Comparison of ENCODE assay signal across 21 cellular contexts in genomic region chr5:133526368-133526767, GRCh38.
A peak's percentile ranks its signal among the peaks of the same experiment; 100 is the strongest.
DNase-seq lines count a peak whose midpoint lies in the region; ATAC-seq and TF ChIP-seq lines count a peak whose summit lies in the region.
"Had no signal": no experiment of that assay in that cellular context is flagged by ENCODE, and none has a peak within 500 bp of the region (broad histone marks: within the 10 kb centered on the region; RNA-seq: fewer than 3 reads in every experiment).

No MANE protein-coding gene starts in this region.

- no peak overlapping the region for H3K27ac ChIP-seq in heart right ventricle
- H3K27ac ChIP-seq: 22Rv1, A549, C4-2B had no signal

- peaks cover 0 to 16% (median 3%) of the 10 kb centered on the region in 7 donors for H3K27me3 ChIP-seq in heart right ventricle

- H3K9me3 ChIP-seq in heart right ventricle, result no peaks in the 10 kb centered on the region
- H3K9me3 ChIP-seq: A549, Caco-2 had no signal

- no peak for ATAC-seq in activated CD8-positive, alpha-beta T cell treated with anti-CD3 and anti-CD28 coated beads, Interleukin-2, amount 10 ng/mL, durations not matched to agents 7 days and 5 days
- no peak for ATAC-seq in activated CD8-positive, alpha-beta T cell treated with anti-CD3 and anti-CD28 coated beads for 36 hours
- no peak for ATAC-seq in heart right ventricle
- no peak for ATAC-seq in stimulated activated naive CD8-positive, alpha-beta T cell treated with anti-CD3 and anti-CD28 coated beads, Interleukin-15, Interleukin-2, amounts not matched to agents 100 U/mL and 50 U/mL, for 24 hours
- ATAC-seq: A549, GM12878, HCT116 had no signal

- CTCF ChIA-PET in activated CD8-positive, alpha-beta T cell treated with anti-CD3 and anti-CD28 coated beads, Interleukin-2, amount 10 ng/mL, durations not matched to agents 7 days and 5 days (lab: Charles Lee), result interaction anchor here (1.2 kb wide), 1 partner anchor 103 kb away, joined by 4 read pairs; no protein-coding TSS in a partner anchor
- CTCF ChIA-PET in activated CD8-positive, alpha-beta T cell treated with anti-CD3 and anti-CD28 coated beads for 36 hours (lab: Charles Lee), result no interaction called here

- intact Hi-C loops in activated CD8-positive, alpha-beta T cell treated with anti-CD3 and anti-CD28 coated beads for 36 hours (cut with micrococcal nuclease), result no loop called here
- intact Hi-C loops in heart right ventricle (cut with DNase I), result no loop called here

- POLR2A ChIA-PET in activated CD8-positive, alpha-beta T cell treated with anti-CD3 and anti-CD28 coated beads, Interleukin-2, amount 10 ng/mL, durations not matched to agents 7 days and 5 days (lab: Charles Lee), result no interaction called here
- POLR2A ChIA-PET in activated CD8-positive, alpha-beta T cell treated with anti-CD3 and anti-CD28 coated beads for 36 hours (lab: Charles Lee), result no interaction called here

- H3K4me1 ChIP-seq in heart right ventricle, result peaks cover 0 to 2% (median under 1%) of the 10 kb centered on the region in 9 donors
- H3K4me1 ChIP-seq: A549, Caco-2 had no signal

- H3K27me3 Mint-ChIP-seq in activated CD8-positive, alpha-beta T cell treated with anti-CD3 and anti-CD28 coated beads, Interleukin-2, amount 10 ng/mL, durations not matched to agents 7 days and 5 days (ENCODE audit: low read depth), result peaks cover 18% of the 10 kb centered on the region
- peaks cover 2% of the 10 kb centered on the region for H3K27me3 Mint-ChIP-seq in activated CD8-positive, alpha-beta T cell treated with anti-CD3 and anti-CD28 coated beads for 36 hours
- H3K27me3 Mint-ChIP-seq in glutamatergic neuron (ENCODE audit: unreplicated experiment) (peaks cover 8% of the 10 kb centered on the region), osteocyte (ENCODE audit: unreplicated experiment) (peaks cover 14% of the 10 kb centered on the region)

- 73 to 75% methylated on average over 7 of the region's 7 CpGs for WGBS in heart right ventricle, 2 donors

- no peaks in the 10 kb centered on the region for H3K4me1 Mint-ChIP-seq in activated CD8-positive, alpha-beta T cell treated with anti-CD3 and anti-CD28 coated beads, Interleukin-2, amount 10 ng/mL, durations not matched to agents 7 days and 5 days (ENCODE audit: low read depth)
- H3K4me1 Mint-ChIP-seq in activated CD8-positive, alpha-beta T cell treated with anti-CD3 and anti-CD28 coated beads for 36 hours (ENCODE audit: low read depth), result no peaks in the 10 kb centered on the region
- H3K4me1 Mint-ChIP-seq in glutamatergic neuron (ENCODE audit: low read depth, unreplicated experiment), result peaks cover 49% of the 10 kb centered on the region
- H3K4me1 Mint-ChIP-seq in osteocyte (ENCODE audit: unreplicated experiment), result no peaks in the 10 kb centered on the region

- no peaks in the 10 kb centered on the region for H3K36me3 Mint-ChIP-seq in activated CD8-positive, alpha-beta T cell treated with anti-CD3 and anti-CD28 coated beads, Interleukin-2, amount 10 ng/mL, durations not matched to agents 7 days and 5 days (ENCODE audit: low read depth)
- H3K36me3 Mint-ChIP-seq in activated CD8-positive, alpha-beta T cell treated with anti-CD3 and anti-CD28 coated beads for 36 hours (ENCODE audit: low read depth), result no peaks in the 10 kb centered on the region
- H3K36me3 Mint-ChIP-seq in glutamatergic neuron (ENCODE audit: unreplicated experiment) (no peaks in the 10 kb centered on the region), osteocyte (ENCODE audit: unreplicated experiment) (no peaks in the 10 kb centered on the region)

- H3K4me3 Mint-ChIP-seq in activated CD8-positive, alpha-beta T cell treated with anti-CD3 and anti-CD28 coated beads, Interleukin-2, amount 10 ng/mL, durations not matched to agents 7 days and 5 days, result no peak overlapping the region
- H3K4me3 Mint-ChIP-seq in activated CD8-positive, alpha-beta T cell treated with anti-CD3 and anti-CD28 coated beads for 36 hours, result no peak overlapping the region
- no peak overlapping the region for H3K4me3 Mint-ChIP-seq in glutamatergic neuron (ENCODE audit: unreplicated experiment)
- H3K4me3 Mint-ChIP-seq in osteocyte (ENCODE audit: unreplicated experiment), result no peak overlapping the region
- H3K4me3 Mint-ChIP-seq: CD4-positive, alpha-beta T cell had no signal

- TF ChIP-seq CTCF in activated CD8-positive, alpha-beta T cell treated with anti-CD3 and anti-CD28 coated beads for 36 hours (IDR thresholded peaks at IDR 0.05), result no peak
- no peak for TF ChIP-seq CTCF in glutamatergic neuron (IDR thresholded peaks at IDR 0.05; ENCODE audit: partially characterized antibody, unreplicated experiment)
- TF ChIP-seq CTCF in osteocyte (IDR thresholded peaks at IDR 0.05), result no peak
- TF ChIP-seq CTCF in heart right ventricle (IDR thresholded peaks at IDR 0.05), result no peak

- H3K27ac Mint-ChIP-seq in activated CD8-positive, alpha-beta T cell treated with anti-CD3 and anti-CD28 coated beads, Interleukin-2, amount 10 ng/mL, durations not matched to agents 7 days and 5 days, result no peak overlapping the region
- no peak overlapping the region for H3K27ac Mint-ChIP-seq in activated CD8-positive, alpha-beta T cell treated with anti-CD3 and anti-CD28 coated beads for 36 hours
- H3K27ac Mint-ChIP-seq in glutamatergic neuron (ENCODE audit: unreplicated experiment) (peak overlapping the region; percentile 53), osteocyte (ENCODE audit: unreplicated experiment) (no peak overlapping the region)
- H3K27ac Mint-ChIP-seq: CD4-positive, alpha-beta T cell had no signal

- H3K9me3 Mint-ChIP-seq in activated CD8-positive, alpha-beta T cell treated with anti-CD3 and anti-CD28 coated beads, Interleukin-2, amount 10 ng/mL, durations not matched to agents 7 days and 5 days (ENCODE audit: insufficient read depth), result no peaks in the 10 kb centered on the region
- H3K9me3 Mint-ChIP-seq in activated CD8-positive, alpha-beta T cell treated with anti-CD3 and anti-CD28 coated beads for 36 hours, result no peaks in the 10 kb centered on the region
- H3K9me3 Mint-ChIP-seq in glutamatergic neuron (ENCODE audit: unreplicated experiment), result peaks cover 21% of the 10 kb centered on the region
- no peaks in the 10 kb centered on the region for H3K9me3 Mint-ChIP-seq in osteocyte (ENCODE audit: unreplicated experiment)
- H3K9me3 Mint-ChIP-seq: CD4-positive, alpha-beta T cell had no signal

- H3K4me3 ChIP-seq in heart right ventricle, result no peak overlapping the region
- H3K4me3 ChIP-seq: A549, GM12878 had no signal

- DNase-seq in activated CD8-positive, alpha-beta T cell treated with anti-CD3 and anti-CD28 coated beads, Interleukin-2, amount 10 ng/mL, durations not matched to agents 7 days and 5 days, result peak; percentile 6
- no peak for DNase-seq in activated CD8-positive, alpha-beta T cell treated with anti-CD3 and anti-CD28 coated beads for 36 hours
- DNase-seq in glutamatergic neuron (no peak), osteocyte (ENCODE audit: extremely low spot score, unreplicated experiment) (peak; percentile 65), heart right ventricle (no peak), anterior cingulate cortex (lab: John Stamatoyannopoulos, UW) (no peak)
- DNase-seq in stimulated activated naive CD8-positive, alpha-beta T cell treated with anti-CD3 and anti-CD28 coated beads, Interleukin-15, Interleukin-2, amounts not matched to agents 100 U/mL and 50 U/mL, for 24 hours, result no peak
- DNase-seq: AML-193; Caco-2; CD4-positive, alpha-beta T cell; DMS153; DMS79; GDM1; GOT3; H7; IMR-90 had no signal

- no peaks in the 10 kb centered on the region for H3K36me3 ChIP-seq in heart right ventricle

Comparison
In these comparisons a context has a peak if more than half of its experiments do, and no peak if none do; other contexts are left out.
1. DNase-seq: peak in activated CD8-positive, alpha-beta T cell treated with anti-CD3 and anti-CD28 coated beads, Interleukin-2, amount 10 ng/mL, durations not matched to agents 7 days and 5 days (single experiment) and osteocyte (single experiment); none in activated CD8-positive, alpha-beta T cell treated with anti-CD3 and anti-CD28 coated beads for 36 hours (single experiment), glutamatergic neuron (single experiment), heart right ventricle (0 of 2), anterior cingulate cortex (0 of 58) and stimulated activated naive CD8-positive, alpha-beta T cell treated with anti-CD3 and anti-CD28 coated beads, Interleukin-15, Interleukin-2, amounts not matched to agents 100 U/mL and 50 U/mL, for 24 hours (single experiment).